In genomic region chr4:26542996-26543395, GRCh38 we compare ENCODE assay signal across 1 cellular context.
TF ChIP-seq lines count a peak whose summit lies in the region.

No MANE protein-coding gene starts in this region.

TF ChIP-seq in SK-N-SH, 30 proteins besides CTCF, POLR2A, EP300 and RAD21 (continued from another document):
- TF ChIP-seq USF1 (IDR thresholded peaks at IDR 0.05; ENCODE audit: borderline replicate concordance, low read depth) (no peak), GABPA (IDR thresholded peaks at IDR 0.05; ENCODE audit: low read depth) (no peak), RXRA (IDR thresholded peaks at IDR 0.05; ENCODE audit: borderline replicate concordance, low read depth) (no peak), FOXJ3 (CRISPR knock-in tag; IDR thresholded peaks at IDR 0.05) (no peak), JUND (IDR thresholded peaks at IDR 0.05) (no peak), MAX (IDR thresholded peaks at IDR 0.05; ENCODE audit: low read depth) (no peak), NRF1 (IDR thresholded peaks at IDR 0.05; ENCODE audit: low read depth, low read length) (no peak), FOXM1 (IDR thresholded peaks at IDR 0.05; ENCODE audit: low read depth) (no peak), SIN3A (IDR thresholded peaks at IDR 0.05; ENCODE audit: borderline replicate concordance, low read depth, low read length) (no peak), REST (IDR thresholded peaks at IDR 0.05; ENCODE audit: low read depth, low read length) (no peak), RFX5 (IDR thresholded peaks at IDR 0.05; ENCODE audit: low read length) (no peak), YY1 (IDR thresholded peaks at IDR 0.05; ENCODE audit: low read depth) (no peak)
TF ChIP-seq in SK-N-SH: peak in this region for 0.
